ENCODE assay signal across 1 cellular context in the genomic region with DNA sequence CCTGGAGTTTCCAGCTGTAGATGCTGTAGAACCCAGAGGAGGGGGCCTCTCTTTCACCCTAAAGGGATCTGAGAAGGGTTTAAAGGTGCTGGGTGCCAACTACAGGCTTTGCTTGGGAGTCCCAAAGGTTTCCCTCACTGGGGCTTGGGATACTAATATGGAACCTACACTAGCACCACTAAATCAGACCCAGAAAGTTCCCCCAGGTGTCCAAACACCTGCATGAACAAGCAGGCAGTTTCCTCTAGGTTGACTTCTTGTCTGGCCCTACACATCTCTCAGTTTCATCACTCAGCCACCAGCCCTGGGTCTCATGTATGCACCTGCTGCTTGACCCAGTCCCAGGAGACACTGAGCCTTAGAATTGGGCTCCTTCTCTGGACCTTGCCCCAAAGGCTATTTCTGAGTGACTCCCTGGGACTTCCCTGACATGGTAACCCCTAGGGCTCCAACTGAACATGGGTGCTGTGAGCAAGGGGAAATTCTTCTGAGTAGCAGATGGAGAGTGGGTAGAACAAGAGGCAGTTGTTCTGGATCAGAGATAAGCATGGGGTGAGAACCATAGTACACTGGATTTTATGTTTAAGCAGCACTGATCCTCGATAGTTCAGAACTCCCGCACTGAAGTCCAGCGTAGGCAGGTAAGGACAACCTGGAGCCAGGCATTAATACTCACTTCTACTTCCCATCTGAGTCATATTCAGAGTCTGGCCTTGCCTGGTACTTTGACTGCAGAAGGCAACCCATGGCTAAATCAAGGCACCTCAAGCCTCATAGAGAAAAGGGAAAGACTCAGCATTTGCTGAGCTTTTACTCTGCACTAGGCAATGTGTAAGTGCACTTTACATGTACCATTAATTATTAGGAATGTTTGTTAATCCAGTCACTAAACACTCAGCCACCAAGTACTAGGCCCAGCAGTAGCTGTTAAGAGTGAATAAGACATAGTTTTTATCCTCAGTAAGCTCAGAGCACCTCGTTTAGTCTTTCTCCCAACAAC.
TF ChIP-seq lines count a peak whose summit lies in the region.

No MANE protein-coding gene starts in this region.

TF ChIP-seq in HepG2, 621 proteins besides CTCF, POLR2A, EP300 and RAD21 (continued from another document and continues in another):
- TF ChIP-seq ZNF280B (CRISPR knock-in tag; IDR thresholded peaks at IDR 0.05; ENCODE audit: borderline replicate concordance), result no peak
- TF ChIP-seq ELK4 (CRISPR knock-in tag; IDR thresholded peaks at IDR 0.05; ENCODE audit: borderline replicate concordance), result no peak
- TF ChIP-seq ZNF160 (CRISPR knock-in tag; IDR thresholded peaks at IDR 0.05), result no peak
- no peak for TF ChIP-seq ZMAT3 (CRISPR knock-in tag; conservative IDR thresholded peaks at IDR 0.05)
- TF ChIP-seq, protein P1, sequence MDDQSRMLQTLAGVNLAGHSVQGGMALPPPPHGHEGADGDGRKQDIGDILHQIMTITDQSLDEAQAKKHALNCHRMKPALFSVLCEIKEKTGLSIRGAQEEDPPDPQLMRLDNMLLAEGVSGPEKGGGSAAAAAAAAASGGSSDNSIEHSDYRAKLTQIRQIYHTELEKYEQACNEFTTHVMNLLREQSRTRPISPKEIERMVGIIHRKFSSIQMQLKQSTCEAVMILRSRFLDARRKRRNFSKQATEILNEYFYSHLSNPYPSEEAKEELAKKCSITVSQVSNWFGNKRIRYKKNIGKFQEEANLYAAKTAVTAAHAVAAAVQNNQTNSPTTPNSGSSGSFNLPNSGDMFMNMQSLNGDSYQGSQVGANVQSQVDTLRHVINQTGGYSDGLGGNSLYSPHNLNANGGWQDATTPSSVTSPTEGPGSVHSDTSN (CRISPR knock-in tag; IDR thresholded peaks at IDR 0.05; ENCODE audit: borderline replicate concordance), result no peak
- no peak for TF ChIP-seq MAFF (IDR thresholded peaks at IDR 0.05; ENCODE audit: low read depth, low read length)
- TF ChIP-seq SMARCE1 (IDR thresholded peaks at IDR 0.05; ENCODE audit: borderline replicate concordance), result no peak
- 0 out of 2 replicates have a peak, but pooled peaks have one; percentile 25 for TF ChIP-seq DNMT3B (CRISPR knock-in tag; conservative IDR thresholded peaks at IDR 0.05)
- no peak for TF ChIP-seq KDM4B (CRISPR knock-in tag; IDR thresholded peaks at IDR 0.05)
- TF ChIP-seq ZNF513 (CRISPR knock-in tag; conservative IDR thresholded peaks at IDR 0.05), result no peak
- no peak for TF ChIP-seq SMAD3 (CRISPR knock-in tag; IDR thresholded peaks at IDR 0.05)
- no peak for TF ChIP-seq HOXA5 (CRISPR knock-in tag; IDR thresholded peaks at IDR 0.05)
- TF ChIP-seq ZNF670 (CRISPR knock-in tag; IDR thresholded peaks at IDR 0.05; ENCODE audit: borderline replicate concordance), result no peak; the same call in 1 of the 2 replicates
- TF ChIP-seq, protein P2, sequence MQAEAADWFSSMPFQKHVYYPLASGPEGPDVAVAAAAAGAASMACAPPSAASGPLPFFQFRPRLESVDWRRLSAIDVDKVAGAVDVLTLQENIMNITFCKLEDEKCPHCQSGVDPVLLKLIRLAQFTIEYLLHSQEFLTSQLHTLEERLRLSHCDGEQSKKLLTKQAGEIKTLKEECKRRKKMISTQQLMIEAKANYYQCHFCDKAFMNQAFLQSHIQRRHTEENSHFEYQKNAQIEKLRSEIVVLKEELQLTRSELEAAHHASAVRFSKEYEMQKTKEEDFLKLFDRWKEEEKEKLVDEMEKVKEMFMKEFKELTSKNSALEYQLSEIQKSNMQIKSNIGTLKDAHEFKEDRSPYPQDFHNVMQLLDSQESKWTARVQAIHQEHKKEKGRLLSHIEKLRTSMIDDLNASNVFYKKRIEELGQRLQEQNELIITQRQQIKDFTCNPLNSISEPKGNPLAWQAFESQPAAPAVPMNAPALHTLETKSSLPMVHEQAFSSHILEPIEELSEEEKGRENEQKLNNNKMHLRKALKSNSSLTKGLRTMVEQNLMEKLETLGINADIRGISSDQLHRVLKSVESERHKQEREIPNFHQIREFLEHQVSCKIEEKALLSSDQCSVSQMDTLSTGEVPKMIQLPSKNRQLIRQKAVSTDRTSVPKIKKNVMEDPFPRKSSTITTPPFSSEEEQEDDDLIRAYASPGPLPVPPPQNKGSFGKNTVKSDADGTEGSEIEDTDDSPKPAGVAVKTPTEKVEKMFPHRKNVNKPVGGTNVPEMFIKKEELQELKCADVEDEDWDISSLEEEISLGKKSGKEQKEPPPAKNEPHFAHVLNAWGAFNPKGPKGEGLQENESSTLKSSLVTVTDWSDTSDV (CRISPR knock-in tag; IDR thresholded peaks at IDR 0.05), result no peak
- TF ChIP-seq, protein P3, sequence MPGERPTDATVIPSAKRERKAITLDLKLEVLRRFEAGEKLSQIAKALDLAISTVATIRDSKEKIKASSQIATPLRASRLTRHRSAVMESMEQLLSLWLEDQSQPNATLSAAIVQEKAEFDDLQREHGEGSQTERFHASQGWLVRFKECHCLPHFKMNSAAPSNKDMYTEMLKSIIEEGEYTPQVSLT (CRISPR knock-in tag; IDR thresholded peaks at IDR 0.05; ENCODE audit: borderline replicate concordance, low read depth), result no peak
- TF ChIP-seq ZNF232 (CRISPR knock-in tag; IDR thresholded peaks at IDR 0.05; ENCODE audit: borderline replicate concordance), result no peak
- TF ChIP-seq NCOA5 (CRISPR knock-in tag; IDR thresholded peaks at IDR 0.05), result no peak
- no peak for TF ChIP-seq KLF15 (CRISPR knock-in tag; IDR thresholded peaks at IDR 0.05; ENCODE audit: borderline replicate concordance)
- no peak for TF ChIP-seq ARID3A (IDR thresholded peaks at IDR 0.05; ENCODE audit: low read depth, low read length)
- no peak for TF ChIP-seq ZSCAN31 (CRISPR knock-in tag; IDR thresholded peaks at IDR 0.05; ENCODE audit: low read depth)
- no peak for TF ChIP-seq ZSCAN25 (CRISPR knock-in tag; IDR thresholded peaks at IDR 0.05)
- no peak; the same call in 1 of the 2 replicates for TF ChIP-seq ZMAT5 (CRISPR knock-in tag; IDR thresholded peaks at IDR 0.05; ENCODE audit: borderline replicate concordance, low read depth)
- 0 out of 2 replicates have a peak, but pooled peaks have one; percentile 33 for TF ChIP-seq SNAI1 (CRISPR knock-in tag; IDR thresholded peaks at IDR 0.05; ENCODE audit: borderline replicate concordance)
- TF ChIP-seq ZNF44 (CRISPR knock-in tag; IDR thresholded peaks at IDR 0.05), result no peak
- no peak for TF ChIP-seq IRF1 (CRISPR knock-in tag; IDR thresholded peaks at IDR 0.05; ENCODE audit: low read depth)
- TF ChIP-seq FIP1L1 (IDR thresholded peaks at IDR 0.05; ENCODE audit: borderline replicate concordance, insufficient read depth, low read depth, low read length), result 0 out of 2 replicates have a peak, but pooled peaks have one; percentile 73
- TF ChIP-seq ZBTB46 (CRISPR knock-in tag; IDR thresholded peaks at IDR 0.05; ENCODE audit: borderline replicate concordance), result no peak
- TF ChIP-seq ZNF550 (CRISPR knock-in tag; IDR thresholded peaks at IDR 0.05; ENCODE audit: borderline replicate concordance), result no peak
- no peak for TF ChIP-seq HNRNPLL (IDR thresholded peaks at IDR 0.05; ENCODE audit: low read depth, low read length, poor library complexity, severe bottlenecking)
- no peak for TF ChIP-seq NCOA2 (CRISPR knock-in tag; IDR thresholded peaks at IDR 0.05)
- TF ChIP-seq SALL1 (CRISPR knock-in tag; IDR thresholded peaks at IDR 0.05), result peak; percentile 38; the same call in 1 of the 2 replicates
- no peak for TF ChIP-seq NRL (CRISPR knock-in tag; IDR thresholded peaks at IDR 0.05; ENCODE audit: borderline replicate concordance)
- TF ChIP-seq KLF13 (CRISPR knock-in tag; IDR thresholded peaks at IDR 0.05), result no peak
- TF ChIP-seq, protein P4, sequence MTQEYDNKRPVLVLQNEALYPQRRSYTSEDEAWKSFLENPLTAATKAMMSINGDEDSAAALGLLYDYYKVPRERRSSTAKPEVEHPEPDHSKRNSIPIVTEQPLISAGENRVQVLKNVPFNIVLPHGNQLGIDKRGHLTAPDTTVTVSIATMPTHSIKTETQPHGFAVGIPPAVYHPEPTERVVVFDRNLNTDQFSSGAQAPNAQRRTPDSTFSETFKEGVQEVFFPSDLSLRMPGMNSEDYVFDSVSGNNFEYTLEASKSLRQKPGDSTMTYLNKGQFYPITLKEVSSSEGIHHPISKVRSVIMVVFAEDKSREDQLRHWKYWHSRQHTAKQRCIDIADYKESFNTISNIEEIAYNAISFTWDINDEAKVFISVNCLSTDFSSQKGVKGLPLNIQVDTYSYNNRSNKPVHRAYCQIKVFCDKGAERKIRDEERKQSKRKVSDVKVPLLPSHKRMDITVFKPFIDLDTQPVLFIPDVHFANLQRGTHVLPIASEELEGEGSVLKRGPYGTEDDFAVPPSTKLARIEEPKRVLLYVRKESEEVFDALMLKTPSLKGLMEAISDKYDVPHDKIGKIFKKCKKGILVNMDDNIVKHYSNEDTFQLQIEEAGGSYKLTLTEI (CRISPR knock-in tag; conservative IDR thresholded peaks at IDR 0.05), result no peak
- no peak for TF ChIP-seq PITX1 (CRISPR knock-in tag; IDR thresholded peaks at IDR 0.05)
- no peak for TF ChIP-seq ZNF546 (CRISPR knock-in tag; conservative IDR thresholded peaks at IDR 0.05)
- no peak for TF ChIP-seq SIX4 (CRISPR knock-in tag; IDR thresholded peaks at IDR 0.05)
- TF ChIP-seq KLF12 (CRISPR knock-in tag; IDR thresholded peaks at IDR 0.05; ENCODE audit: borderline replicate concordance), result no peak
- no peak for TF ChIP-seq KDM1A (CRISPR knock-in tag; IDR thresholded peaks at IDR 0.05)
- no peak for TF ChIP-seq CENPX (CRISPR knock-in tag; IDR thresholded peaks at IDR 0.05)
- TF ChIP-seq HMGA1 (CRISPR knock-in tag; conservative IDR thresholded peaks at IDR 0.05), result no peak
- TF ChIP-seq KMT2B (CRISPR knock-in tag; IDR thresholded peaks at IDR 0.05), result 0 out of 2 replicates have a peak, but pooled peaks have one; percentile 45
- TF ChIP-seq DR1 (CRISPR knock-in tag; IDR thresholded peaks at IDR 0.05), result no peak
